In the genomic region with DNA sequence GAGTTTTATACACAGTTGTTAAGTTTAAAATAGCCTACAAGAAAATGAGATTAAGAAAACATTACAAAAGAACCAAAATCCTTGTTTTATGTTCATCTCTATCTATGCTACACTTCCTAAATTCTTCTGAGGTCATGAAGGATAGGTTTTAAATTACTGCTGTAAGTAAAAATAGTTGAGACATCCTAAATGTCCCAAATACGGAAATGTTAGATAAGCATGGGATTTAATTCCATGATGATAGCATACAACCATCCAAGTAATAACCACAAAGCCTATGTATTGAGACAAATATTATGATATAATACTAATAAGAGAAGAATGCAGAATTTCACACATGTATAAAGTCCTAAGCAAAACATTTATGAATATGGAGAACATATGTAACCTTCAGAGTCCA, we compare ENCODE assay signal across 17 cellular contexts. TPM values are rescaled to one million over a fixed set of nuclear protein-coding genes. Genes with fewer than 3 reads are reported as not detected.
DNase-seq lines count a peak whose midpoint lies in the region; ATAC-seq lines count a peak whose summit lies in the region.
"Had no signal": no experiment of that assay in that cellular context is flagged by ENCODE, and none has a peak within 500 bp of the region (broad histone marks: within the 10 kb centered on the region; RNA-seq: fewer than 3 reads in every experiment).

No MANE protein-coding gene starts in this region.

- WGBS in GM23248 (ENCODE audit: low coverage in 1 of 2, low lambda C conversion rate in 2 of 2, missing lambda C conversion rate in 2 of 2), 2 experiments: 19 to 36% methylated on average over 1 of the region's 1 CpG

- H3K4me1 ChIP-seq in GM23248 (ENCODE audit: insufficient read depth): peaks cover 24% of the 10 kb centered on the region
- peaks cover 9% of the 10 kb centered on the region for H3K4me1 ChIP-seq in adipocyte (ENCODE audit: control insufficient read depth, insufficient read depth, low read length)
- H3K4me1 ChIP-seq in skeletal muscle satellite cell (ENCODE audit: control insufficient read depth, insufficient read depth, low read length): peaks cover 25% of the 10 kb centered on the region

- H3K9ac ChIP-seq in GM23248 (no peak overlapping the region), adipocyte (ENCODE audit: low read length) (no peak overlapping the region), skeletal muscle satellite cell (ENCODE audit: low read depth, low read length) (no peak overlapping the region)

- H3K36me3 ChIP-seq in GM23248 (ENCODE audit: low read depth) (no peaks in the 10 kb centered on the region), adipocyte (ENCODE audit: control insufficient read depth, insufficient read depth, low read length, severe bottlenecking) (no peaks in the 10 kb centered on the region), skeletal muscle satellite cell (ENCODE audit: insufficient read depth, low read length) (no peaks in the 10 kb centered on the region)

- H3K4me2 ChIP-seq in GM23248 (ENCODE audit: unreplicated experiment): no peak overlapping the region
- peak overlapping the region; percentile 6 for H3K4me2 ChIP-seq in skeletal muscle satellite cell (ENCODE audit: low read length)

- no peak overlapping the region for H2AFZ ChIP-seq in GM23248

- peak; percentile 22 for DNase-seq in GM23248
- peak; percentile 45 for DNase-seq in adipocyte (ENCODE audit: low read depth)
- peak; percentile 19 for DNase-seq in fibroblast of peridontal ligament (ENCODE audit: extremely low read depth)
- DNase-seq in NCI-H1436 treated with DMSO at 0.1 percent for 48 hours (lab: John Stamatoyannopoulos, UW): no peak
- no peak for DNase-seq in SIG-M5 (lab: John Stamatoyannopoulos, UW)
- DNase-seq: DND-41, GF-D8, H9, NCI-H1417 treated with DMSO at 0.1 percent for 48 hours, NCI-H2029, NCI-H2171, NCI-H748 treated with DMSO at 0.1 percent for 48 hours had no signal

- H3K27me3 ChIP-seq in GM23248 (replicated peaks; ENCODE audit: insufficient read depth): no peaks in the 10 kb centered on the region
- peaks cover 3% of the 10 kb centered on the region for H3K27me3 ChIP-seq in adipocyte (replicated peaks; ENCODE audit: control insufficient read depth, insufficient read depth, low read length)
- H3K27me3 ChIP-seq in skeletal muscle satellite cell (ENCODE audit: control insufficient read depth, insufficient read depth, low read length): no peaks in the 10 kb centered on the region

- no peaks in the 10 kb centered on the region for H3K9me2 ChIP-seq in GM23248 (ENCODE audit: insufficient read depth)

- ATAC-seq in GM18517 (IDR thresholded peaks at IDR 0.05; ENCODE audit: unreplicated experiment): no peak
- ATAC-seq: K562 had no signal

- in situ Hi-C loops in GM23248 (cut with MboI): no loop called here

- H3K4me3 ChIP-seq in GM23248: no peak overlapping the region
- H3K4me3 ChIP-seq in adipocyte (ENCODE audit: low read length): no peak overlapping the region
- no peak overlapping the region for H3K4me3 ChIP-seq in skeletal muscle satellite cell (ENCODE audit: low read length)
- H3K4me3 ChIP-seq: K562 had no signal

- H3K9me3 ChIP-seq in GM23248 (ENCODE audit: low read depth) (no peaks in the 10 kb centered on the region), adipocyte (ENCODE audit: control insufficient read depth, low read length) (no peaks in the 10 kb centered on the region), skeletal muscle satellite cell (replicated peaks; ENCODE audit: low read length) (no peaks in the 10 kb centered on the region)

- no peaks in the 10 kb centered on the region for H4K20me1 ChIP-seq in GM23248 (ENCODE audit: insufficient read depth)

- H3F3A ChIP-seq in GM23248 (ENCODE audit: insufficient read depth): peaks cover 7% of the 10 kb centered on the region; the same call in 1 of the 2 replicates

- H3K79me2 ChIP-seq in GM23248 (ENCODE audit: insufficient read depth): no peaks in the 10 kb centered on the region

- no peak overlapping the region for H3K27ac ChIP-seq in GM23248
- H3K27ac ChIP-seq: HL-60 had no signal

RNA-seq across cellular contexts. Expression of gene PIEZO2, which starts 34.1 kb away (rescaled TPM):
- total RNA-seq in GM23248 (2014; rRNA removed; shearing (Covaris generic)): 1.1 and 1.5 TPM in 2 replicates
- 0.65 and 0.93 TPM in 2 replicates for polyA plus RNA-seq in GM23248 (2016; fragmentation: Nextera tagmentation; extraction: Ambion mirVana)
- total RNA-seq in skeletal muscle satellite cell (2012; rRNA removed): not detected in 2 replicates
- total RNA-seq: NCI-H460 had no signal

Comparison
In these comparisons a context has a peak if more than half of its experiments do, and no peak if none do; other contexts are left out.
1. DNase-seq: peak in GM23248 (single experiment), adipocyte (single experiment) and fibroblast of peridontal ligament (single experiment); none in NCI-H1436 treated with DMSO at 0.1 percent for 48 hours (single experiment) and SIG-M5 (single experiment).